ENCODE assay signal across 10 cellular contexts in genomic region chr6:125611573-125612399, GRCh38.
A peak's percentile ranks its signal among the peaks of the same experiment; 100 is the strongest.
DNase-seq lines count a peak whose midpoint lies in the region; ATAC-seq and TF ChIP-seq lines count a peak whose summit lies in the region.
"Had no signal": no experiment of that assay in that cellular context is flagged by ENCODE, and none has a peak within 500 bp of the region (broad histone marks: within the 10 kb centered on the region; RNA-seq: fewer than 3 reads in every experiment).

No MANE protein-coding gene starts in this region.

- DNase-seq in Caki2 (ENCODE audit: low read depth) (peak; percentile 96), NCI-H345 (lab: John Stamatoyannopoulos, UW) (peak; percentile 73), fibroblast of gingiva (ENCODE audit: low read depth) (peak; percentile 40), nephron progenitor cell (peak; percentile 12), NCI-H2196 treated with DMSO at 0.1 percent for 48 hours (lab: John Stamatoyannopoulos, UW; ENCODE audit: unreplicated experiment) (no peak), NCI-H526 treated with DMSO at 0.1 percent for 48 hours (lab: John Stamatoyannopoulos, UW) (no peak)
- no peak for DNase-seq in stimulated activated naive CD4-positive, alpha-beta T cell treated with Interleukin-2 at 50 U/mL for 16 hours (lab: John Stamatoyannopoulos, UW)

- ATAC-seq in GM19467 (IDR thresholded peaks at IDR 0.05; ENCODE audit: unreplicated experiment): no peak

- H3K36me3 Mint-ChIP-seq in nephron progenitor cell (ENCODE audit: low read depth): peaks cover 12% of the 10 kb centered on the region

- in situ Hi-C loops in Caki2 (cut with HindIII; ENCODE audit: low pct_unique_long_range_greater_than_20kb, low sequenced_read_pairs): no loop called here

- peak overlapping the region; percentile 62 for H3K4me3 Mint-ChIP-seq in nephron progenitor cell
- H3K4me3 Mint-ChIP-seq: central memory CD8-positive, alpha-beta T cell; T-helper 1 cell treated with Interleukin-12 subunit alpha and Interleukin-12 subunit beta and Interleukin-4 antibody, amounts not matched to agents 30 μg/mL and 1 μg/mL, for 36 hours had no signal

- peak overlapping the region; percentile 94 for H3K27ac Mint-ChIP-seq in nephron progenitor cell
- H3K27ac Mint-ChIP-seq: T-helper 1 cell treated with Interleukin-12 subunit alpha and Interleukin-12 subunit beta and Interleukin-4 antibody, amounts not matched to agents 30 μg/mL and 1 μg/mL, for 36 hours had no signal

- peaks cover 23% of the 10 kb centered on the region for H3K9me3 Mint-ChIP-seq in nephron progenitor cell
- H3K9me3 Mint-ChIP-seq: central memory CD8-positive, alpha-beta T cell; T-helper 1 cell treated with Interleukin-12 subunit alpha and Interleukin-12 subunit beta and Interleukin-4 antibody, amounts not matched to agents 30 μg/mL and 1 μg/mL, for 36 hours had no signal

- no peak for TF ChIP-seq CTCF in nephron progenitor cell (IDR thresholded peaks at IDR 0.05)

- H3K4me1 Mint-ChIP-seq in nephron progenitor cell: peaks cover 46% of the 10 kb centered on the region
- H3K4me1 Mint-ChIP-seq: central memory CD8-positive, alpha-beta T cell had no signal

- H3K27me3 Mint-ChIP-seq in nephron progenitor cell (ENCODE audit: low read depth, poor library complexity): no peaks in the 10 kb centered on the region

Comparison
In these comparisons a context has a peak if more than half of its experiments do, and no peak if none do; other contexts are left out.
1. DNase-seq: peak in Caki2 (single experiment), NCI-H345 (single experiment), fibroblast of gingiva (single experiment) and nephron progenitor cell (single experiment); none in stimulated activated naive CD4-positive, alpha-beta T cell treated with Interleukin-2 at 50 U/mL for 16 hours (single experiment), NCI-H2196 treated with DMSO at 0.1 percent for 48 hours (single experiment) and NCI-H526 treated with DMSO at 0.1 percent for 48 hours (single experiment).